Comparison of ENCODE assay signal across 18 cellular contexts in the genomic region with DNA sequence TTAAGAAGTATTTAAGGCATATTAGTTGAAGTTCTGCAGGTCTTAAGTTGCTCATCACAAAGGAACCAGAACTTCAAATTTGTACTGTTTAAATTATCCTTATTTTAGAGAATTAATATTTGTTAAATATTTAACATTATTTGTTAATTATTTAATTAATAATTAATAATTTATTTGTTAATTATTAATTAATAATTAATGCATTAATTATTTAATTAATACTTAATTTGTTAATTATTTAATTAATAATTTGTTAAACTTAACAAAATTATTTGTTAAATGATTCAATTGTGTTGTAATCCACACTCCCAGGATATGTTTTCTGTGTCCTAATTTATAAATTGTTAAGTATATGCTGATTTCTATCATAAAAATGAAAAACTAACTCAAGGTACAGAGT.
DNase-seq lines count a peak whose midpoint lies in the region; ATAC-seq and FAIRE-seq lines count a peak whose summit lies in the region.
"Had no signal": no experiment of that assay in that cellular context is flagged by ENCODE, and none has a peak within 500 bp of the region (broad histone marks: within the 10 kb centered on the region; RNA-seq: fewer than 3 reads in every experiment).

No MANE protein-coding gene starts in this region.

- no peaks in the 10 kb centered on the region for H3K4me1 ChIP-seq in small intestine (ENCODE audit: control insufficient read depth in 2 of 2, insufficient read depth in 1 of 2, low read depth in 1 of 2, low read length in 1 of 2)
- H3K4me1 ChIP-seq: BE2C, Caco-2, HAP-1 had no signal

- no peak for ATAC-seq in HG02759 (IDR thresholded peaks at IDR 0.05; ENCODE audit: unreplicated experiment)

- H3K4me3 ChIP-seq in small intestine (ENCODE audit: low read depth in 1 of 2, low read length in 2 of 2): no peak overlapping the region
- H3K4me3 ChIP-seq: GM23248, HAP-1 had no signal

- FAIRE-seq in A204.1 (lab: Jason Lieb, UNC) (peak; percentile 97), TTC549 (lab: Jason Lieb, UNC) (peak; percentile 75), endometrium (lab: Jason Lieb, UNC) (peak; percentile 88), small intestine (lab: Jason Lieb, UNC) (peak; percentile 86)
- FAIRE-seq: D721Med, GM12892, GM18507 had no signal

- no peak for DNase-seq in small intestine
- no peak for DNase-seq in amniotic stem cell (lab: John Stamatoyannopoulos, UW)
- DNase-seq in NCI-H146 treated with DMSO at 0.1 percent for 48 hours (lab: John Stamatoyannopoulos, UW; ENCODE audit: unreplicated experiment): no peak
- DNase-seq: BE2C; C1 segment of cervical spinal cord; Caco-2; CD4-positive, alpha-beta T cell; GDM1; GM23248 had no signal

- no peaks in the 10 kb centered on the region for H3K36me3 ChIP-seq in small intestine (ENCODE audit: control insufficient read depth in 2 of 2, insufficient read depth in 2 of 2, low read length in 2 of 2)
- H3K36me3 ChIP-seq: BE2C, HAP-1 had no signal

- no peaks in the 10 kb centered on the region for H3K27me3 ChIP-seq in small intestine (ENCODE audit: control insufficient read depth in 2 of 2, insufficient read depth in 2 of 2, low read length in 2 of 2)
- H3K27me3 ChIP-seq: BE2C had no signal

- no peak overlapping the region for H3K27ac ChIP-seq in small intestine (ENCODE audit: low read depth in 1 of 2, low read length in 1 of 2)
- H3K27ac ChIP-seq: 22Rv1, GM23248 had no signal

- H3K9me3 ChIP-seq in small intestine (ENCODE audit: control insufficient read depth, low read depth): no peaks in the 10 kb centered on the region
- H3K9me3 ChIP-seq: BE2C, Caco-2, HAP-1 had no signal
